9 cellular contexts compared by ENCODE assay signal in genomic region chr2:24435391-24436316, GRCh38. TPM values are rescaled to one million over a fixed set of nuclear protein-coding genes. Genes with fewer than 3 reads are reported as not detected.
A peak's percentile ranks its signal among the peaks of the same experiment; 100 is the strongest.
DNase-seq lines count a peak whose midpoint lies in the region; ATAC-seq and TF ChIP-seq lines count a peak whose summit lies in the region.
"Had no signal": no experiment of that assay in that cellular context is flagged by ENCODE, and none has a peak within 500 bp of the region (broad histone marks: within the 10 kb centered on the region; RNA-seq: fewer than 3 reads in every experiment).

No MANE protein-coding gene starts in this region.

- no peaks in the 10 kb centered on the region for H3K9me3 Mint-ChIP-seq in stimulated activated naive CD8-positive, alpha-beta T cell treated with anti-CD3 and anti-CD28 coated beads, Interleukin-15, amount 100 ng/mL, for 72 hours

- H3K36me3 ChIP-seq in right atrium auricular region: no peaks in the 10 kb centered on the region

- H3K4me1 ChIP-seq in right atrium auricular region: peaks cover 0 to 30% of the 10 kb centered on the region in 2 donors

- no peaks in the 10 kb centered on the region for H3K27me3 ChIP-seq in right atrium auricular region

- intact Hi-C loops in sciatic nerve (cut with DNase I): no loop called here

- TF ChIP-seq CTCF in right atrium auricular region (IDR thresholded peaks at IDR 0.05): no peak

- no peak overlapping the region for H3K27ac Mint-ChIP-seq in stimulated activated naive CD8-positive, alpha-beta T cell treated with anti-CD3 and anti-CD28 coated beads, Interleukin-15, amount 100 ng/mL, for 72 hours

- H3K27ac ChIP-seq in angular gyrus (ENCODE audit: low read depth, low read length) (peak overlapping the region; percentile 43), right atrium auricular region (peak overlapping the region; percentile 64 to 78)

- no peak overlapping the region for H3K4me3 ChIP-seq in right atrium auricular region

- no peaks in the 10 kb centered on the region for H3K27me3 Mint-ChIP-seq in stimulated activated naive CD8-positive, alpha-beta T cell treated with anti-CD3 and anti-CD28 coated beads, Interleukin-15, amount 100 ng/mL, for 72 hours

- ATAC-seq in sciatic nerve: peak; percentile 92
- ATAC-seq in GM21390 (IDR thresholded peaks at IDR 0.05; ENCODE audit: unreplicated experiment): no peak
- ATAC-seq in stimulated activated naive CD8-positive, alpha-beta T cell treated with anti-CD3 and anti-CD28 coated beads, Interleukin-15, amount 100 ng/mL, for 72 hours: no peak
- ATAC-seq in GM21825 (IDR thresholded peaks at IDR 0.05; ENCODE audit: unreplicated experiment): no peak

- DNase-seq in EL (peak; percentile 42), right atrium auricular region (ENCODE audit: low spot score) (peak; percentile 83), sciatic nerve (ENCODE audit: low spot score) (peak; percentile 82), SW 1271 (lab: John Stamatoyannopoulos, UW) (no peak)
- no peak for DNase-seq in stimulated activated naive CD8-positive, alpha-beta T cell treated with anti-CD3 and anti-CD28 coated beads, Interleukin-15, amount 100 ng/mL, for 72 hours
- DNase-seq: T-helper 9 cell had no signal

- H3K4me1 Mint-ChIP-seq in stimulated activated naive CD8-positive, alpha-beta T cell treated with anti-CD3 and anti-CD28 coated beads, Interleukin-15, amount 100 ng/mL, for 72 hours: no peaks in the 10 kb centered on the region

- no peak overlapping the region for H3K4me3 Mint-ChIP-seq in stimulated activated naive CD8-positive, alpha-beta T cell treated with anti-CD3 and anti-CD28 coated beads, Interleukin-15, amount 100 ng/mL, for 72 hours

- H3K9me3 ChIP-seq in right atrium auricular region: no peaks in the 10 kb centered on the region

RNA-seq across cellular contexts. Expression of gene NCOA1, which starts 55.4 kb away (rescaled TPM):
- total RNA-seq in right atrium auricular region: 10 to 100 TPM; 33.8 to 43.6 TPM
- total RNA-seq in sciatic nerve: 89.7 TPM

Comparison
In these comparisons a context has a peak if more than half of its experiments do, and no peak if none do; other contexts are left out.
1. DNase-seq: peak in EL (single experiment), right atrium auricular region (single experiment) and sciatic nerve (single experiment); none in stimulated activated naive CD8-positive, alpha-beta T cell treated with anti-CD3 and anti-CD28 coated beads, Interleukin-15, amount 100 ng/mL, for 72 hours (0 of 2) and SW 1271 (0 of 2).